8 cellular contexts compared by ENCODE assay signal in genomic region chr6:24936641-24937317, GRCh38. TPM values are rescaled to one million over a fixed set of nuclear protein-coding genes. Genes with fewer than 3 reads are reported as not detected.
DNase-seq lines count a peak whose midpoint lies in the region; ATAC-seq, FAIRE-seq and TF ChIP-seq lines count a peak whose summit lies in the region.

No MANE protein-coding gene starts in this region.

- peak; percentile 98 for FAIRE-seq in GM12891 (lab: Jason Lieb, UNC)

- H2AFZ ChIP-seq in Karpas-422 (ENCODE audit: low read length): no peak overlapping the region

- H3K9me2 ChIP-seq in Karpas-422 (replicated peaks; ENCODE audit: insufficient read depth, low read length): no peaks in the 10 kb centered on the region

- peak overlapping the region; percentile 89 for H3K27ac ChIP-seq in Karpas-422 (ENCODE audit: low read length)
- peak overlapping the region; percentile 80 for H3K27ac ChIP-seq in effector memory CD4-positive, alpha-beta T cell (ENCODE audit: insufficient read depth, low read length, poor library complexity, severe bottlenecking)

- peak; percentile 48 for TF ChIP-seq POLR2A in GM12891 (IDR thresholded peaks at IDR 0.05; ENCODE audit: low read depth, low read length)

- H4K20me1 ChIP-seq in Karpas-422 (ENCODE audit: insufficient read depth, low read depth, low read length): no peaks in the 10 kb centered on the region

- no peaks in the 10 kb centered on the region for H3K36me3 ChIP-seq in Karpas-422 (ENCODE audit: insufficient read depth, low read length)
- no peaks in the 10 kb centered on the region for H3K36me3 ChIP-seq in effector memory CD4-positive, alpha-beta T cell (ENCODE audit: control insufficient read depth, insufficient read depth, low read length)

- H3K27me3 ChIP-seq in Karpas-422 (ENCODE audit: low read length): no peaks in the 10 kb centered on the region
- H3K27me3 ChIP-seq in effector memory CD4-positive, alpha-beta T cell (replicated peaks; ENCODE audit: control insufficient read depth, insufficient read depth, low read length, poor library complexity, severe bottlenecking): no peaks in the 10 kb centered on the region

- peak overlapping the region; percentile 71 for H3K4me3 ChIP-seq in Karpas-422 (ENCODE audit: low read length)
- H3K4me3 ChIP-seq in effector memory CD4-positive, alpha-beta T cell (ENCODE audit: insufficient read depth, low read depth, low read length, poor library complexity, severe bottlenecking): peak overlapping the region; percentile 69

- peak; percentile 71 for ATAC-seq in GM21526 (IDR thresholded peaks at IDR 0.05; ENCODE audit: low FRiP score, unreplicated experiment)

- peaks cover 95% of the 10 kb centered on the region for H3K4me1 ChIP-seq in Karpas-422 (ENCODE audit: low read length)
- peaks cover 44% of the 10 kb centered on the region for H3K4me1 ChIP-seq in effector memory CD4-positive, alpha-beta T cell (ENCODE audit: control insufficient read depth, insufficient read depth, low read length, poor library complexity, severe bottlenecking)

- peak overlapping the region; percentile 69 for H3K9ac ChIP-seq in Karpas-422 (ENCODE audit: low read length)

- DNase-seq in GM12891 (ENCODE audit: insufficient read length, low spot score): no peak
- peak; percentile 73 for DNase-seq in Karpas-422
- DNase-seq in effector memory CD4-positive, alpha-beta T cell: peak in 2 of 3 donors; percentile 37 to 51
- no peak for DNase-seq in OCI-M1 (lab: John Stamatoyannopoulos, UW)
- no peak for DNase-seq in GM03348 (ENCODE audit: low spot score)
- DNase-seq in NCI-H2227 (lab: John Stamatoyannopoulos, UW; ENCODE audit: unreplicated experiment): no peak
- DNase-seq in pons (ENCODE audit: low spot score): no peak

- peak overlapping the region; percentile 91 for H3K4me2 ChIP-seq in Karpas-422 (ENCODE audit: low read depth, low read length, poor library complexity, severe bottlenecking)

- H3K9me3 ChIP-seq in Karpas-422 (ENCODE audit: low read length): no peaks in the 10 kb centered on the region
- H3K9me3 ChIP-seq in effector memory CD4-positive, alpha-beta T cell (ENCODE audit: control insufficient read depth, low read length): no peaks in the 10 kb centered on the region

- peaks cover 56% of the 10 kb centered on the region for H3K79me2 ChIP-seq in Karpas-422 (ENCODE audit: low read length)

TF ChIP-seq in GM12891, 5 proteins besides CTCF, POLR2A, EP300 and RAD21:
- TF ChIP-seq PAX5 (IDR thresholded peaks at IDR 0.05; ENCODE audit: insufficient read depth, low read length, severe bottlenecking): no peak
- TF ChIP-seq POU2F2 (IDR thresholded peaks at IDR 0.05; ENCODE audit: low read depth, low read length): peak; percentile 94
- TF ChIP-seq SPI1 (IDR thresholded peaks at IDR 0.05; ENCODE audit: low read depth, low read length): no peak
- peak; percentile 51; the same call in 1 of the 2 replicates for TF ChIP-seq POLR2AphosphoS5 (IDR thresholded peaks at IDR 0.05; ENCODE audit: low read depth, low read length)
- peak; percentile 42; the same call in 1 of the 2 replicates for TF ChIP-seq TAF1 (IDR thresholded peaks at IDR 0.05; ENCODE audit: low read depth, low read length)

RNA-seq across cellular contexts. Expression of gene RIPOR2, which starts 1.0 kb away (rescaled TPM):
- 20.5 TPM for polyA plus RNA-seq in GM12891 (2012; ENCODE audit: low read depth, missing spikeins)
- 72.1 and 73.8 TPM in 2 replicates for total RNA-seq in Karpas-422 (2014; rRNA removed; shearing (Covaris generic); ENCODE audit: low replicate concordance)

Comparison
In these comparisons a context has a peak if more than half of its experiments do, and no peak if none do; other contexts are left out.
1. DNase-seq: peak in Karpas-422 (single experiment) and effector memory CD4-positive, alpha-beta T cell (2 of 3); none in GM12891 (single experiment), OCI-M1 (single experiment), GM03348 (single experiment), NCI-H2227 (single experiment) and pons (single experiment).